ENCODE assay signal across 17 cellular contexts in genomic region chr1:29893036-29893723, GRCh38.
DNase-seq lines count a peak whose midpoint lies in the region; TF ChIP-seq lines count a peak whose summit lies in the region.
"Had no signal": no experiment of that assay in that cellular context is flagged by ENCODE, and none has a peak within 500 bp of the region (broad histone marks: within the 10 kb centered on the region; RNA-seq: fewer than 3 reads in every experiment).

No MANE protein-coding gene starts in this region.

- no peaks in the 10 kb centered on the region for H3K4me1 ChIP-seq in A673 (ENCODE audit: insufficient read depth, low read length, poor library complexity, severe bottlenecking)
- H3K4me1 ChIP-seq: Caco-2 had no signal

- H3K36me3 ChIP-seq in A673 (ENCODE audit: insufficient read depth, low read length, poor library complexity, severe bottlenecking) (no peaks in the 10 kb centered on the region), H7 (replicated peaks; ENCODE audit: control insufficient read depth, insufficient read depth, low read length) (no peaks in the 10 kb centered on the region)

- no peaks in the 10 kb centered on the region for H3K27me3 ChIP-seq in A673 (replicated peaks; ENCODE audit: insufficient read depth, low read depth, low read length, poor library complexity)
- no peaks in the 10 kb centered on the region for H3K27me3 ChIP-seq in H7 (ENCODE audit: control insufficient read depth, insufficient read depth, low read length)

- CTCF ChIA-PET in A673 (lab: Charles Lee): no interaction called here

- no peak overlapping the region for H3K27ac ChIP-seq in A673 (ENCODE audit: low read depth, low read length, poor library complexity, severe bottlenecking)
- H3K27ac ChIP-seq: SK-N-MC had no signal

- H3K9me3 ChIP-seq in A673 (ENCODE audit: low read depth, low read length, poor library complexity, severe bottlenecking): no peaks in the 10 kb centered on the region
- H3K9me3 ChIP-seq: Caco-2 had no signal

- no TSS peak for BruUV-seq in A673 (replicated peaks; lab: Mats Ljungman, UMichigan)

- H3K4me3 ChIP-seq in A673 (ENCODE audit: low read depth, low read length, poor library complexity, severe bottlenecking): no peak overlapping the region
- H3K4me3 ChIP-seq in H7 (ENCODE audit: insufficient read depth, low read depth, low read length): no peak overlapping the region
- H3K4me3 ChIP-seq: SK-N-MC had no signal

- intact Hi-C loops in A673 (cut with micrococcal nuclease; ENCODE audit: unreplicated experiment): no loop called here

- DNase-seq in A673 (ENCODE audit: low spot score): peak; percentile 22
- DNase-seq in Caki2 (ENCODE audit: low read depth): peak; percentile 1
- peak; percentile 47 for DNase-seq in NAMALWA (ENCODE audit: low spot score)
- peak; percentile 27 for DNase-seq in iPS-NIHi11 (ENCODE audit: low spot score)
- no peak for DNase-seq in inferior parietal cortex (ENCODE audit: extremely low spot score)
- DNase-seq in hippocampal formation (lab: John Stamatoyannopoulos, UW): no peak
- no peak for DNase-seq in H7
- DNase-seq: Caco-2; CD4-positive, CD25-positive, alpha-beta regulatory T cell; HCEC 1CT; KG1; NCI-H1048; NCI-H2107; NCI-H446; NCI-H69; T-helper 1 cell had no signal

- POLR2A ChIA-PET in A673 (lab: Charles Lee; ENCODE audit: low non-redundant PET): no interaction called here

- in situ Hi-C loops in Caki2 (cut with HindIII; ENCODE audit: low pct_unique_long_range_greater_than_20kb, low sequenced_read_pairs): no loop called here

- no peak for TF ChIP-seq CTCF in A673 (conservative IDR thresholded peaks at IDR 0.05; ENCODE audit: low read depth, low read length)

Comparison
In these comparisons a context has a peak if more than half of its experiments do, and no peak if none do; other contexts are left out.
1. DNase-seq: peak in A673 (single experiment), Caki2 (single experiment), NAMALWA (single experiment) and iPS-NIHi11 (single experiment); none in inferior parietal cortex (single experiment), hippocampal formation (0 of 2) and H7 (single experiment).